Comparison of ENCODE assay signal across 22 cellular contexts in genomic region chr22:42637555-42637954, GRCh38. TPM values are rescaled to one million over a fixed set of nuclear protein-coding genes. Genes with fewer than 3 reads are reported as not detected.
DNase-seq lines count a peak whose midpoint lies in the region; ATAC-seq and TF ChIP-seq lines count a peak whose summit lies in the region.
"Had no signal": no experiment of that assay in that cellular context is flagged by ENCODE, and none has a peak within 500 bp of the region (broad histone marks: within the 10 kb centered on the region; RNA-seq: fewer than 3 reads in every experiment).

No MANE protein-coding gene starts in this region.

- ATAC-seq in stimulated activated naive CD8-positive, alpha-beta T cell treated with anti-CD3 and anti-CD28 coated beads, Interleukin-15, amount 100 ng/mL, for 72 hours: peak; percentile 40
- ATAC-seq in stimulated activated naive CD8-positive, alpha-beta T cell treated with anti-CD3 and anti-CD28 coated beads, Interleukin-15, Interleukin-2, amounts not matched to agents 100 U/mL and 50 U/mL, for 24 hours: no peak
- ATAC-seq in omental fat pad (ENCODE audit: low FRiP score) (peak; percentile 9), GM21737 (IDR thresholded peaks at IDR 0.05; ENCODE audit: unreplicated experiment) (no peak)
- ATAC-seq: activated CD4-positive, alpha-beta T cell treated with anti-CD3 and anti-CD28 coated beads for 36 hours; left cardiac atrium had no signal

- no peaks in the 10 kb centered on the region for H3K27me3 ChIP-seq in esophagus muscularis mucosa
- H3K27me3 ChIP-seq: stomach had no signal

- intact Hi-C loops in esophagus muscularis mucosa (cut with DNase I): no loop called here

- H3K27ac Mint-ChIP-seq in stimulated activated naive CD8-positive, alpha-beta T cell treated with anti-CD3 and anti-CD28 coated beads, Interleukin-15, amount 100 ng/mL, for 72 hours: no peak overlapping the region
- H3K27ac Mint-ChIP-seq: activated CD4-positive, alpha-beta T cell treated with anti-CD3 and anti-CD28 coated beads for 36 hours; memory B cell had no signal

- H3K4me3 ChIP-seq in esophagus muscularis mucosa: no peak overlapping the region
- H3K4me3 ChIP-seq: stomach had no signal

- peak overlapping the region; percentile 81 to 86 (median 84) for H3K27ac ChIP-seq in esophagus muscularis mucosa (replicated peaks in 1 of 4)

- H3K9me3 ChIP-seq in esophagus muscularis mucosa: no peaks in the 10 kb centered on the region
- H3K9me3 ChIP-seq: SK-N-SH, stomach had no signal

- H3K36me3 ChIP-seq in esophagus muscularis mucosa: peaks cover 13 to 49% (median 44%) of the 10 kb centered on the region in 4 donors

- no peak overlapping the region for H3K4me3 Mint-ChIP-seq in stimulated activated naive CD8-positive, alpha-beta T cell treated with anti-CD3 and anti-CD28 coated beads, Interleukin-15, amount 100 ng/mL, for 72 hours
- H3K4me3 Mint-ChIP-seq: activated CD4-positive, alpha-beta T cell treated with anti-CD3 and anti-CD28 coated beads for 36 hours; memory B cell had no signal

- H3K9me3 Mint-ChIP-seq in stimulated activated naive CD8-positive, alpha-beta T cell treated with anti-CD3 and anti-CD28 coated beads, Interleukin-15, amount 100 ng/mL, for 72 hours: no peaks in the 10 kb centered on the region
- H3K9me3 Mint-ChIP-seq: memory B cell had no signal

- no peak for DNase-seq in stimulated activated naive CD8-positive, alpha-beta T cell treated with anti-CD3 and anti-CD28 coated beads, Interleukin-15, amount 100 ng/mL, for 72 hours
- no peak for DNase-seq in stimulated activated naive CD8-positive, alpha-beta T cell treated with anti-CD3 and anti-CD28 coated beads, Interleukin-15, Interleukin-2, amounts not matched to agents 100 U/mL and 50 U/mL, for 24 hours
- DNase-seq in esophagus muscularis mucosa (ENCODE audit: extremely low spot score): no peak
- DNase-seq in omental fat pad (ENCODE audit: low spot score): no peak
- no peak for DNase-seq in SKM-1 (lab: John Stamatoyannopoulos, UW; ENCODE audit: unreplicated experiment)
- DNase-seq in UCSD-AML1 (lab: John Stamatoyannopoulos, UW; ENCODE audit: unreplicated experiment): no peak
- no peak for DNase-seq in NCI-H345 treated with DMSO at 0.1 percent for 48 hours (lab: John Stamatoyannopoulos, UW; ENCODE audit: unreplicated experiment)
- DNase-seq: activated CD4-positive, alpha-beta T cell treated with anti-CD3 and anti-CD28 coated beads for 36 hours; activated CD8-positive, alpha-beta memory T cell treated with anti-CD3 and anti-CD28 coated beads for 24 hours; DMS153; KG1; left cardiac atrium; NCI-H1436; NCI-H446 treated with DMSO at 0.1 percent for 48 hours; NCI-H82; SK-N-SH; stomach; T-helper 2 cell; trophoblast cell had no signal

- no peak for TF ChIP-seq EP300 in esophagus muscularis mucosa (IDR thresholded peaks at IDR 0.05)

- TF ChIP-seq POLR2A in esophagus muscularis mucosa (IDR thresholded peaks at IDR 0.05; ENCODE audit: low read depth): no peak

- WGBS in esophagus muscularis mucosa: 88% methylated on average over 5 of the region's 12 CpGs

- peaks cover 13% of the 10 kb centered on the region for H3K4me1 Mint-ChIP-seq in stimulated activated naive CD8-positive, alpha-beta T cell treated with anti-CD3 and anti-CD28 coated beads, Interleukin-15, amount 100 ng/mL, for 72 hours

- H3K27me3 Mint-ChIP-seq in stimulated activated naive CD8-positive, alpha-beta T cell treated with anti-CD3 and anti-CD28 coated beads, Interleukin-15, amount 100 ng/mL, for 72 hours: no peaks in the 10 kb centered on the region
- H3K27me3 Mint-ChIP-seq: activated CD4-positive, alpha-beta T cell treated with anti-CD3 and anti-CD28 coated beads for 36 hours; memory B cell had no signal

- peaks cover 50 to 62% (median 57%) of the 10 kb centered on the region in 4 donors for H3K4me1 ChIP-seq in esophagus muscularis mucosa

- TF ChIP-seq CTCF in esophagus muscularis mucosa (IDR thresholded peaks at IDR 0.05) (no peak), omental fat pad (IDR thresholded peaks at IDR 0.05) (no peak)

RNA-seq across cellular contexts. Expression of gene ATP5MGL, which starts 2.8 kb away (rescaled TPM):
- total RNA-seq in esophagus muscularis mucosa (not detected), omental fat pad (not detected)
- total RNA-seq: H4 had no signal

RNA-seq across cellular contexts. Expression of gene CYB5R3, which starts 11.6 kb away (rescaled TPM):
- 100 to 1,000 TPM; 154 to 287 (median 221) TPM for total RNA-seq in esophagus muscularis mucosa
- 100 to 1,000 TPM; 125 to 212 (median 152) TPM for total RNA-seq in omental fat pad

RNA-seq across cellular contexts. Expression of gene POLDIP3, which starts 22.9 kb away (rescaled TPM):
- total RNA-seq in esophagus muscularis mucosa: 10 to 100 TPM; 30.6 to 47.6 (median 39.6) TPM
- total RNA-seq in omental fat pad: 10 to 100 TPM; 25.0 to 44.9 (median 30.7) TPM

Comparison
In these comparisons a context has a peak if more than half of its experiments do, and no peak if none do; other contexts are left out.
1. ATAC-seq: peak in stimulated activated naive CD8-positive, alpha-beta T cell treated with anti-CD3 and anti-CD28 coated beads, Interleukin-15, amount 100 ng/mL, for 72 hours (single experiment) and omental fat pad (single experiment); none in stimulated activated naive CD8-positive, alpha-beta T cell treated with anti-CD3 and anti-CD28 coated beads, Interleukin-15, Interleukin-2, amounts not matched to agents 100 U/mL and 50 U/mL, for 24 hours (single experiment) and GM21737 (single experiment).